19 cellular contexts compared by ENCODE assay signal in the genomic region with DNA sequence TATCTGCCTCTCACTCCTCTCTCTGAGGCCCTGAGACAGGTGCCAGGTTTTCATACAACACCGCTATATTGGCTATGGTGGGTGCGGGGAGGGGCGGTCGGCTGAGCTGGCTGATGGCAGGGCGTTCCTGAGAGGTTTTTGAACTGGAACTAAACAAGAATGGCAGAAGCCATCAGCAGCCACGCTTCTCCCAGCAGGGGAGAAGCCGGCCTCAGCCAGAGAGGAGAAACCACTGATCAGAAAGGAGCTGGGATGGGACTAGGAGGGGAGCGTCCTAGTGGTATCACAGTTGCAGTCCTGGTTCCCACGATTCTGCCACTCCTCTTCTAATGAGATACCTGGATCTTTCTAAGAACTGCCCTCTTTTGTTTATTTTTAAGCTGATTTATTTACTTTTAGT.
DNase-seq lines count a peak whose midpoint lies in the region; ATAC-seq and TF ChIP-seq lines count a peak whose summit lies in the region.
"Had no signal": no experiment of that assay in that cellular context is flagged by ENCODE, and none has a peak within 500 bp of the region (broad histone marks: within the 10 kb centered on the region; RNA-seq: fewer than 3 reads in every experiment).

No MANE protein-coding gene starts in this region.

- H4K8ac ChIP-seq in H9 (replicated peaks; ENCODE audit: insufficient read length, low read depth, low read length) = no peak overlapping the region

- H3K4me1 Mint-ChIP-seq in H9 = peaks cover 18 to 20% of the 10 kb centered on the region in 2 experiments
- H3K4me1 Mint-ChIP-seq: B cell; CD4-positive, CD25-positive, alpha-beta regulatory T cell had no signal

- H2AFZ ChIP-seq in H9 (ENCODE audit: low read length) = no peak overlapping the region

- no peak overlapping the region for H3K4me3 Mint-ChIP-seq in H9
- H3K4me3 Mint-ChIP-seq: B cell; CD4-positive, CD25-positive, alpha-beta regulatory T cell; T-helper 1 cell treated with Interleukin-12 subunit alpha and Interleukin-12 subunit beta and Interleukin-4 antibody, amounts not matched to agents 30 μg/mL and 1 μg/mL, for 36 hours had no signal

- H3K36me3 Mint-ChIP-seq in H9 (ENCODE audit: insufficient read depth in 1 of 3, low read depth in 3 of 3) = no peaks in the 10 kb centered on the region
- H3K36me3 Mint-ChIP-seq: CD4-positive, CD25-positive, alpha-beta regulatory T cell had no signal

- no peak overlapping the region for H3K9ac ChIP-seq in H9 (ENCODE audit: extremely low read depth, insufficient read length, low read length)

- H2AK5ac ChIP-seq in H9 (ENCODE audit: insufficient read length, low read length) = no peak overlapping the region

- H3K23me2 ChIP-seq in H9 (ENCODE audit: insufficient read length, low read depth, low read length, poor library complexity, severe bottlenecking) = no peaks in the 10 kb centered on the region

- no peak overlapping the region for H3K4me2 ChIP-seq in H9 (ENCODE audit: insufficient read depth, insufficient read length, low read length)

- no peaks in the 10 kb centered on the region; the same call in none of the 2 replicates for H3K27me3 Mint-ChIP-seq in H9 (ENCODE audit: low read depth)

- H2BK15ac ChIP-seq in H9 (ENCODE audit: low read depth, low read length) = no peak overlapping the region

- no peak overlapping the region for H3K56ac ChIP-seq in H9 (ENCODE audit: insufficient read length, low read depth, low read length)

- H3K27me3 ChIP-seq in H9 (ENCODE audit: insufficient read depth, low read length) = no peaks in the 10 kb centered on the region
- H3K27me3 ChIP-seq: SJSA1 had no signal

- no peak overlapping the region for H2BK12ac ChIP-seq in H9 (ENCODE audit: insufficient read length, low read depth, low read length)

- DNase-seq in NCI-H146 (lab: John Stamatoyannopoulos, UW) (peak; percentile 27), NCI-H146 treated with DMSO at 0.1 percent for 48 hours (lab: John Stamatoyannopoulos, UW; ENCODE audit: unreplicated experiment) (no peak), H9 (no peak), NCI-H2107 (lab: John Stamatoyannopoulos, UW) (peak; percentile 42), islet precursor cell (peak; percentile 32), kidney tubule cell (ENCODE audit: low spot score) (no peak)
- DNase-seq in effector CD4-positive, alpha-beta T cell = no peak
- DNase-seq: CD4-positive, CD25-positive, alpha-beta regulatory T cell; COR-L47; DMS 273 treated with DMSO at 0.1 percent for 48 hours; GOT3; MM.1S; NCI-H1105 treated with DMSO at 0.1 percent for 48 hours had no signal

- no peak overlapping the region for H3T11ph ChIP-seq in H9 (ENCODE audit: low read length)

- no CpG with 5 or more reads among the region's 9 CpGs for WGBS in H9 (ENCODE audit: extremely low coverage, insufficient read length, low lambda C conversion rate)

- TF ChIP-seq CTCF in H9 (conservative IDR thresholded peaks at IDR 0.05) = no peak

- no peak overlapping the region for H3K23ac ChIP-seq in H9 (ENCODE audit: insufficient read length, low read depth, low read length)

- ATAC-seq in HG03196 (IDR thresholded peaks at IDR 0.05; ENCODE audit: unreplicated experiment) = no peak
- ATAC-seq: GM12878, Panc1 had no signal

- H3K4ac ChIP-seq in H9 (ENCODE audit: low read depth, low read length) = no peak overlapping the region

- no peak overlapping the region for H2BK5ac ChIP-seq in H9 (ENCODE audit: insufficient read length, low read length)

- peak overlapping the region; percentile 51; the same call in 1 of the 2 replicates for H3K14ac ChIP-seq in H9 (ENCODE audit: insufficient read depth, low read length)

- no peaks in the 10 kb centered on the region for H3K9me3 ChIP-seq in H9 (ENCODE audit: control insufficient read depth, low read depth, low read length)
- H3K9me3 ChIP-seq: SJSA1 had no signal

- H3K79me1 ChIP-seq in H9 (ENCODE audit: insufficient read depth, low read depth, low read length, poor library complexity, severe bottlenecking) = no peaks in the 10 kb centered on the region

- H2BK20ac ChIP-seq in H9 (ENCODE audit: low read depth, low read length, poor library complexity, severe bottlenecking) = no peak overlapping the region

- H4K5ac ChIP-seq in H9 (ENCODE audit: insufficient read length, low read depth, low read length) = no peak overlapping the region

- H3K9me3 Mint-ChIP-seq in H9 = no peaks in the 10 kb centered on the region
- H3K9me3 Mint-ChIP-seq: T-helper 1 cell treated with Interleukin-12 subunit alpha and Interleukin-12 subunit beta and Interleukin-4 antibody, amounts not matched to agents 30 μg/mL and 1 μg/mL, for 36 hours had no signal

- no peak overlapping the region for H3K18ac ChIP-seq in H9 (ENCODE audit: insufficient read length, low read depth, low read length)

- no peak overlapping the region for H3K27ac ChIP-seq in H9 (ENCODE audit: insufficient read length, low read depth, low read length)
- H3K27ac ChIP-seq: SJSA1 had no signal

- H4K20me1 ChIP-seq in H9 (ENCODE audit: control insufficient read depth, insufficient read depth, insufficient read length) = no peaks in the 10 kb centered on the region

- H4K91ac ChIP-seq in H9 (ENCODE audit: insufficient read length, low read depth, low read length) = no peak overlapping the region

- H3K4me1 ChIP-seq in H9 (ENCODE audit: insufficient read depth, low read length) = no peaks in the 10 kb centered on the region
- H3K4me1 ChIP-seq: SJSA1 had no signal

- H3K79me2 ChIP-seq in H9 (ENCODE audit: insufficient read depth, low read length) = no peaks in the 10 kb centered on the region

- peak overlapping the region in 1 of 3 experiments; percentile 82; a peak in 1 of 7 replicates for H3K27ac Mint-ChIP-seq in H9
- H3K27ac Mint-ChIP-seq: B cell; CD4-positive, CD25-positive, alpha-beta regulatory T cell; T-helper 1 cell treated with Interleukin-12 subunit alpha and Interleukin-12 subunit beta and Interleukin-4 antibody, amounts not matched to agents 30 μg/mL and 1 μg/mL, for 36 hours had no signal

- no peak overlapping the region for H2BK120ac ChIP-seq in H9 (ENCODE audit: low read depth, low read length, poor library complexity, severe bottlenecking)

Comparison
In these comparisons a context has a peak if more than half of its experiments do, and no peak if none do; other contexts are left out.
1. DNase-seq: peak in NCI-H146 (single experiment), NCI-H2107 (single experiment) and islet precursor cell (single experiment); none in NCI-H146 treated with DMSO at 0.1 percent for 48 hours (single experiment), H9 (single experiment), effector CD4-positive, alpha-beta T cell (single experiment) and kidney tubule cell (single experiment).